1 cellular context compared by ENCODE assay signal in the genomic region with DNA sequence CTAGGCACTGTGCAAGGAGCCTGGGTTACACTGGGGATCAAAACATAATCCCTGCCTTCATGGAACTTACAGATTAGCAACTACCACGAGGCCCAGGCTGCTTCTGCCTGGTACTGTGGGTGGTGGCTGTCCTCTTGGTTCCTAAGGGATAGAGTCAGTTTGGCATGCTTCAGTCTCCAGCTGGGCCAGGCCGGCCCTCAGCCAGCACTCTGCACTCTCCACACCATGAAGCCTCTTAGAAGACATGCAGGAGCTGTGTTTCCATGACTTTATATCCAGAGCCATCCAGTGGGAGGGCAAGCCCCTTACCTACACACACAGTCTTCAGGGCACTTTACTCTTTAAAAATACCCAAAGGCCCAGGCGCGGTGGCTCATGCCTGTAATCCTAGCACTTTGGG.
TF ChIP-seq lines count a peak whose summit lies in the region.

No MANE protein-coding gene starts in this region.

TF ChIP-seq in GM23338, 12 proteins besides CTCF, POLR2A, EP300 and RAD21 (continued from another document):
- TF ChIP-seq, protein P1, sequence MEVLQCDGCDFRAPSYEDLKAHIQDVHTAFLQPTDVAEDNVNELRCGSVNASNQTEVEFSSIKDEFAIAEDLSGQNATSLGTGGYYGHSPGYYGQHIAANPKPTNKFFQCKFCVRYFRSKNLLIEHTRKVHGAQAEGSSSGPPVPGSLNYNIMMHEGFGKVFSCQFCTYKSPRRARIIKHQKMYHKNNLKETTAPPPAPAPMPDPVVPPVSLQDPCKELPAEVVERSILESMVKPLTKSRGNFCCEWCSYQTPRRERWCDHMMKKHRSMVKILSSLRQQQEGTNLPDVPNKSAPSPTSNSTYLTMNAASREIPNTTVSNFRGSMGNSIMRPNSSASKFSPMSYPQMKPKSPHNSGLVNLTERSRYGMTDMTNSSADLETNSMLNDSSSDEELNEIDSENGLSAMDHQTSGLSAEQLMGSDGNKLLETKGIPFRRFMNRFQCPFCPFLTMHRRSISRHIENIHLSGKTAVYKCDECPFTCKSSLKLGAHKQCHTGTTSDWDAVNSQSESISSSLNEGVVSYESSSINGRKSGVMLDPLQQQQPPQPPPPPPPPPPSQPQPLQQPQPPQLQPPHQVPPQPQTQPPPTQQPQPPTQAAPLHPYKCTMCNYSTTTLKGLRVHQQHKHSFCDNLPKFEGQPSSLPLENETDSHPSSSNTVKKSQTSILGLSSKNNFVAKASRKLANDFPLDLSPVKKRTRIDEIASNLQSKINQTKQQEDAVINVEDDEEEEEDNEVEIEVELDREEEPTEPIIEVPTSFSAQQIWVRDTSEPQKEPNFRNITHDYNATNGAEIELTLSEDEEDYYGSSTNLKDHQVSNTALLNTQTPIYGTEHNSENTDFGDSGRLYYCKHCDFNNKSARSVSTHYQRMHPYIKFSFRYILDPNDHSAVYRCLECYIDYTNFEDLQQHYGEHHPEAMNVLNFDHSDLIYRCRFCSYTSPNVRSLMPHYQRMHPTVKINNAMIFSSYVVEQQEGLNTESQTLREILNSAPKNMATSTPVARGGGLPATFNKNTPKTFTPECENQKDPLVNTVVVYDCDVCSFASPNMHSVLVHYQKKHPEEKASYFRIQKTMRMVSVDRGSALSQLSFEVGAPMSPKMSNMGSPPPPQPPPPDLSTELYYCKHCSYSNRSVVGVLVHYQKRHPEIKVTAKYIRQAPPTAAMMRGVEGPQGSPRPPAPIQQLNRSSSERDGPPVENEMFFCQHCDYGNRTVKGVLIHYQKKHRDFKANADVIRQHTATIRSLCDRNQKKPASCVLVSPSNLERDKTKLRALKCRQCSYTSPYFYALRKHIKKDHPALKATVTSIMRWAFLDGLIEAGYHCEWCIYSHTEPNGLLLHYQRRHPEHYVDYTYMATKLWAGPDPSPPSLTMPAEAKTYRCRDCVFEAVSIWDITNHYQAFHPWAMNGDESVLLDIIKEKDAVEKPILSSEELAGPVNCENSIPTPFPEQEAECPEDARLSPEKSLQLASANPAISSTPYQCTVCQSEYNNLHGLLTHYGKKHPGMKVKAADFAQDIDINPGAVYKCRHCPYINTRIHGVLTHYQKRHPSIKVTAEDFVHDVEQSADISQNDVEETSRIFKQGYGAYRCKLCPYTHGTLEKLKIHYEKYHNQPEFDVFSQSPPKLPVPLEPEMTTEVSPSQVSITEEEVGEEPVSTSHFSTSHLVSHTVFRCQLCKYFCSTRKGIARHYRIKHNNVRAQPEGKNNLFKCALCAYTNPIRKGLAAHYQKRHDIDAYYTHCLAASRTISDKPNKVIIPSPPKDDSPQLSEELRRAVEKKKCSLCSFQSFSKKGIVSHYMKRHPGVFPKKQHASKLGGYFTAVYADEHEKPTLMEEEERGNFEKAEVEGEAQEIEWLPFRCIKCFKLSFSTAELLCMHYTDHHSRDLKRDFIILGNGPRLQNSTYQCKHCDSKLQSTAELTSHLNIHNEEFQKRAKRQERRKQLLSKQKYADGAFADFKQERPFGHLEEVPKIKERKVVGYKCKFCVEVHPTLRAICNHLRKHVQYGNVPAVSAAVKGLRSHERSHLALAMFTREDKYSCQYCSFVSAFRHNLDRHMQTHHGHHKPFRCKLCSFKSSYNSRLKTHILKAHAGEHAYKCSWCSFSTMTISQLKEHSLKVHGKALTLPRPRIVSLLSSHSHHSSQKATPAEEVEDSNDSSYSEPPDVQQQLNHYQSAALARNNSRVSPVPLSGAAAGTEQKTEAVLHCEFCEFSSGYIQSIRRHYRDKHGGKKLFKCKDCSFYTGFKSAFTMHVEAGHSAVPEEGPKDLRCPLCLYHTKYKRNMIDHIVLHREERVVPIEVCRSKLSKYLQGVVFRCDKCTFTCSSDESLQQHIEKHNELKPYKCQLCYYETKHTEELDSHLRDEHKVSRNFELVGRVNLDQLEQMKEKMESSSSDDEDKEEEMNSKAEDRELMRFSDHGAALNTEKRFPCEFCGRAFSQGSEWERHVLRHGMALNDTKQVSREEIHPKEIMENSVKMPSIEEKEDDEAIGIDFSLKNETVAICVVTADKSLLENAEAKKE (CRISPR knock-in tag; IDR thresholded peaks at IDR 0.05), result no peak
- TF ChIP-seq EZH2phosphoT487 (IDR thresholded peaks at IDR 0.05; ENCODE audit: unreplicated experiment), result no peak
